ENCODE assay signal across 18 cellular contexts in the genomic region with DNA sequence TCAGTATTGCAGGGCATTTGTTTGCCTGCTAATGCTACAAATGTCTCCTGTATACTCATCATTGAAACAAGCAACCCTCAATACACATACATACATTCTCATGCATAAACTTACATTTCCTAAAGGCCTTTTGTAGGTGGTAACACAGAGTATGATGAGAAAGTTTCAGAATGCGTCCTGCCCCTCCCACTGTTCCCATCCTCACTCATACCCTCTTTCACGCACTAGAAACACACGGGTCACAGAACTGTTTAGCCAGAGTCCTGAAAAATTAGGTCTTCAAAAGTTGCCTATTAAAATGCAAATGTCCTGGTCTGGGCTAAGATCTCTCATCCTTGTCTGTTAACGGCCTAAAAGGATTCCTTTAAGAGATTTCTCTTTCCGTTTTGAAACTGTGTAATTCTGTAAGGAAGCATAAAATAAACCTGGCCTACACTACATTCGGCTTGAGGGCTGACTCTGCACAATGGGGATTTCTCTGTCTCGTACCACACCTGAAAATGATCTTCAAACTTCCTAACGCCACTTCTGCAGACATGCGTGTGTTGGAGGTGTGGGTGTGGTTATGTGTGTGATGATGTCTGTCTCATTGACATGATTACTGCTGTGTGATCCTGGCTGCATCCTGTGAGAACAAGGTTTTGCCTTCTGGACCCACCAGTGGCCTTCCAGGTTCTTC. TPM values are rescaled to one million over a fixed set of nuclear protein-coding genes. Genes with fewer than 3 reads are reported as not detected.
DNase-seq lines count a peak whose midpoint lies in the region; ATAC-seq, FAIRE-seq and TF ChIP-seq lines count a peak whose summit lies in the region.
"Had no signal": no experiment of that assay in that cellular context is flagged by ENCODE, and none has a peak within 500 bp of the region (broad histone marks: within the 10 kb centered on the region; RNA-seq: fewer than 3 reads in every experiment).

No MANE protein-coding gene starts in this region.

- H3K36me3 ChIP-seq in small intestine (ENCODE audit: control insufficient read depth in 2 of 2, insufficient read depth in 2 of 2, low read length in 2 of 2) = no peaks in the 10 kb centered on the region

- H3K36me3 Mint-ChIP-seq in HFFc6 (ENCODE audit: low read depth) (no peaks in the 10 kb centered on the region; the same call in 1 of the 2 replicates), WTC11 (no peaks in the 10 kb centered on the region)
- H3K36me3 Mint-ChIP-seq: CD4-positive, alpha-beta memory T cell; IgD-negative memory B cell had no signal

- H3K4me3 ChIP-seq in small intestine (ENCODE audit: low read depth in 1 of 2, low read length in 2 of 2) = no peak overlapping the region

- TF ChIP-seq CTCF in GM13976 (IDR thresholded peaks at IDR 0.05; ENCODE audit: borderline replicate concordance, control extremely low read depth, extremely low read depth, insufficient read depth, missing control alignments) (no peak), HFFc6 (IDR thresholded peaks at IDR 0.05) (no peak), WTC11 (IDR thresholded peaks at IDR 0.05) (no peak)

- no peaks in the 10 kb centered on the region for H3K27me3 ChIP-seq in small intestine (ENCODE audit: control insufficient read depth in 2 of 2, insufficient read depth in 2 of 2, low read length in 2 of 2)

- no peak for FAIRE-seq in small intestine (lab: Jason Lieb, UNC)
- FAIRE-seq: GM18507, H54 had no signal

- POLR2A ChIA-PET in WTC11 (lab: Charles Lee) = no interaction called here

- H3K4me3 Mint-ChIP-seq in HFFc6 (peak overlapping the region; percentile 47; the same call in 1 of the 2 replicates), WTC11 (no peak overlapping the region)
- H3K4me3 Mint-ChIP-seq: B cell; CD4-positive, alpha-beta memory T cell; IgD-negative memory B cell had no signal

- no peaks in the 10 kb centered on the region for H3K4me1 ChIP-seq in small intestine (ENCODE audit: control insufficient read depth in 2 of 2, insufficient read depth in 1 of 2, low read depth in 1 of 2, low read length in 1 of 2)

- H3K9me3 Mint-ChIP-seq in HFFc6 (no peaks in the 10 kb centered on the region), WTC11 (no peaks in the 10 kb centered on the region)
- H3K9me3 Mint-ChIP-seq: IgD-negative memory B cell had no signal

- H3K27me3 Mint-ChIP-seq in HFFc6 (ENCODE audit: insufficient read depth) = no peaks in the 10 kb centered on the region
- H3K27me3 Mint-ChIP-seq in WTC11 (ENCODE audit: low read depth) = no peaks in the 10 kb centered on the region

- ATAC-seq in WTC11 = peak; percentile 44; the same call in 1 of the 2 replicates

- no peaks in the 10 kb centered on the region for H3K9me3 ChIP-seq in small intestine (ENCODE audit: control insufficient read depth, low read depth)

- H3K27ac Mint-ChIP-seq in HFFc6 (peak overlapping the region; percentile 32; the same call in 1 of the 2 replicates), WTC11 (no peak overlapping the region)
- H3K27ac Mint-ChIP-seq: B cell; CD4-positive, alpha-beta memory T cell; IgD-negative memory B cell had no signal

- H3K4me1 Mint-ChIP-seq in HFFc6 (ENCODE audit: low read depth) (peaks cover 37% of the 10 kb centered on the region; the same call in 1 of the 2 replicates), WTC11 (peaks cover 11% of the 10 kb centered on the region)
- H3K4me1 Mint-ChIP-seq: B cell; CD4-positive, alpha-beta memory T cell; IgD-negative memory B cell had no signal

- no peak overlapping the region for H3K27ac ChIP-seq in small intestine (ENCODE audit: low read depth in 1 of 2, low read length in 1 of 2)

- in situ Hi-C loops in GM13976 (cut with MboI; ENCODE audit: low sequenced_read_pairs, unreplicated experiment) = no loop called here

- CTCF ChIA-PET in WTC11 (lab: Charles Lee) = no interaction called here

- peak; percentile 3 for DNase-seq in GM13976 (ENCODE audit: low spot score)
- DNase-seq in HFFc6 = no peak
- DNase-seq in WTC11 (ENCODE audit: low spot score) = no peak
- peak; percentile 12 for DNase-seq in retina
- DNase-seq in DMS53 (lab: John Stamatoyannopoulos, UW) = no peak
- DNase-seq in DMS79 (lab: John Stamatoyannopoulos, UW) = no peak
- no peak for DNase-seq in small intestine
- DNase-seq: C1 segment of cervical spinal cord; CD4-positive, alpha-beta memory T cell; DND-41; GDM1; KG1 had no signal

- WGBS in small intestine, 3 donors = 74 to 81% (median 79%) methylated on average over 9 of the region's 9 CpGs

TF ChIP-seq in WTC11, 78 proteins besides CTCF, POLR2A, EP300 and RAD21:
- TF ChIP-seq KAT7 (CRISPR knock-in tag; IDR thresholded peaks at IDR 0.05; ENCODE audit: borderline replicate concordance) (no peak), ZNF263 (CRISPR knock-in tag; IDR thresholded peaks at IDR 0.05; ENCODE audit: low read depth) (no peak), TEAD4 (CRISPR knock-in tag; IDR thresholded peaks at IDR 0.05) (no peak), NR2C2 (CRISPR knock-in tag; IDR thresholded peaks at IDR 0.05) (no peak), CBFB (CRISPR knock-in tag; IDR thresholded peaks at IDR 0.05; ENCODE audit: low read depth) (no peak), OVOL2 (CRISPR knock-in tag; IDR thresholded peaks at IDR 0.05; ENCODE audit: borderline replicate concordance) (no peak), MXD4 (CRISPR knock-in tag; IDR thresholded peaks at IDR 0.05; ENCODE audit: borderline replicate concordance) (no peak), TP53 (CRISPR knock-in tag; IDR thresholded peaks at IDR 0.05) (no peak), ELF4 (CRISPR knock-in tag; IDR thresholded peaks at IDR 0.05; ENCODE audit: low read depth) (no peak), FOXP1 (CRISPR knock-in tag; IDR thresholded peaks at IDR 0.05; ENCODE audit: borderline replicate concordance) (no peak), ZNF138 (CRISPR knock-in tag; conservative IDR thresholded peaks at IDR 0.05) (no peak)
- TF ChIP-seq, protein P1, sequence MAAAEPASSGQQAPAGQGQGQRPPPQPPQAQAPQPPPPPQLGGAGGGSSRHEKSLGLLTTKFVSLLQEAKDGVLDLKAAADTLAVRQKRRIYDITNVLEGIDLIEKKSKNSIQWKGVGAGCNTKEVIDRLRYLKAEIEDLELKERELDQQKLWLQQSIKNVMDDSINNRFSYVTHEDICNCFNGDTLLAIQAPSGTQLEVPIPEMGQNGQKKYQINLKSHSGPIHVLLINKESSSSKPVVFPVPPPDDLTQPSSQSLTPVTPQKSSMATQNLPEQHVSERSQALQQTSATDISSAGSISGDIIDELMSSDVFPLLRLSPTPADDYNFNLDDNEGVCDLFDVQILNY (CRISPR knock-in tag; IDR thresholded peaks at IDR 0.05) = no peak

RNA-seq across cellular contexts. Expression of a gene that starts 5.3 kb away (rescaled TPM):
- total RNA-seq in HFFc6 (2021; fragmentation: NEBNext Ultra II Directional; extraction: Animal tissue kit (Norgen Biotek cat#: 25700)) = not detected
- total RNA-seq in WTC11 (2021) = not detected in 3 replicates
- polyA plus RNA-seq in small intestine = 1 to 10 TPM in 1 of 3 donors, under 1 TPM in 1, not detected in 1; 0.12 to 2.2 TPM
- total RNA-seq: A172; B cell; CD4-positive, alpha-beta memory T cell; HT1080 had no signal
- polyA plus RNA-seq: IgD-negative memory B cell had no signal

Comparison
In these comparisons a context has a peak if more than half of its experiments do, and no peak if none do; other contexts are left out.
1. DNase-seq: peak in GM13976 (single experiment) and retina (single experiment); none in HFFc6 (single experiment), WTC11 (single experiment), DMS53 (single experiment), DMS79 (single experiment) and small intestine (single experiment).